8 cellular contexts compared by ENCODE assay signal in genomic region chr1:204418174-204419063, GRCh38. TPM values are rescaled to one million over a fixed set of nuclear protein-coding genes. Genes with fewer than 3 reads are reported as not detected.
DNase-seq lines count a peak whose midpoint lies in the region; ATAC-seq, FAIRE-seq and TF ChIP-seq lines count a peak whose summit lies in the region.

No MANE protein-coding gene starts in this region.

- H3K36me3 ChIP-seq in WERI-Rb-1 (no peaks in the 10 kb centered on the region), kidney (ENCODE audit: control insufficient read depth in 1 of 2, insufficient read depth in 2 of 2, low read length in 2 of 2) (no peaks in the 10 kb centered on the region)

- H3K27me3 ChIP-seq in WERI-Rb-1 (ENCODE audit: insufficient read depth, low read depth, severe bottlenecking), result no peaks in the 10 kb centered on the region

- H3K4me3 ChIP-seq in WERI-Rb-1 (ENCODE audit: low read depth, low read length) (no peak overlapping the region), kidney (ENCODE audit: low read length in 2 of 2) (no peak overlapping the region)

- H3K27ac Mint-ChIP-seq in activated T-cell treated with anti-CD3 and anti-CD28 coated beads, Interleukin-2, amount 50 U/mL, for 72 hours, result peak overlapping the region; percentile 21
- peak overlapping the region; percentile 91 for H3K27ac Mint-ChIP-seq in type B pancreatic cell

- H3K36me3 Mint-ChIP-seq in activated T-cell treated with anti-CD3 and anti-CD28 coated beads, Interleukin-2, amount 50 U/mL, for 72 hours (ENCODE audit: insufficient read depth in 2 of 2), result no peaks in the 10 kb centered on the region
- H3K36me3 Mint-ChIP-seq in type B pancreatic cell, result peaks cover 12% of the 10 kb centered on the region

- TF ChIP-seq CTCF in WERI-Rb-1 (IDR thresholded peaks at IDR 0.05; ENCODE audit: low read depth, low read length) (no peak), kidney (IDR thresholded peaks at IDR 0.05; ENCODE audit: borderline replicate concordance, extremely low read depth, insufficient read depth) (no peak), type B pancreatic cell (conservative IDR thresholded peaks at IDR 0.05) (no peak)

- H3K4me3 Mint-ChIP-seq in activated T-cell treated with anti-CD3 and anti-CD28 coated beads, Interleukin-2, amount 50 U/mL, for 72 hours, result peak overlapping the region; percentile 49 to 72
- peak overlapping the region; percentile 63 for H3K4me3 Mint-ChIP-seq in type B pancreatic cell

- peak overlapping the region in 1 of 2 donors; percentile 41 for H3K9ac ChIP-seq in kidney (ENCODE audit: low read length in 2 of 2)

- H3K9me3 Mint-ChIP-seq in activated T-cell treated with anti-CD3 and anti-CD28 coated beads, Interleukin-2, amount 50 U/mL, for 72 hours, result no peaks in the 10 kb centered on the region
- H3K9me3 Mint-ChIP-seq in type B pancreatic cell, result no peaks in the 10 kb centered on the region

- FAIRE-seq in kidney (lab: Jason Lieb, UNC), result no peak

- H3K9me3 ChIP-seq in WERI-Rb-1 (ENCODE audit: severe bottlenecking), result no peaks in the 10 kb centered on the region
- no peaks in the 10 kb centered on the region for H3K9me3 ChIP-seq in kidney (ENCODE audit: control insufficient read depth in 1 of 2, low read length in 2 of 2)

- peaks cover 12 to 21% of the 10 kb centered on the region in 2 donors for H3K4me1 ChIP-seq in kidney (ENCODE audit: control insufficient read depth in 1 of 2, insufficient read depth in 1 of 2, low read depth in 1 of 2, low read length in 2 of 2)

- H3K27me3 Mint-ChIP-seq in activated T-cell treated with anti-CD3 and anti-CD28 coated beads, Interleukin-2, amount 50 U/mL, for 72 hours (ENCODE audit: low read depth), result no peaks in the 10 kb centered on the region
- H3K27me3 Mint-ChIP-seq in type B pancreatic cell, result no peaks in the 10 kb centered on the region

- intact Hi-C loops in kidney (cut with DNase I), result no loop called here

- H3K27ac ChIP-seq in WERI-Rb-1, result no peak overlapping the region
- peak overlapping the region; percentile 76 to 85 for H3K27ac ChIP-seq in kidney (ENCODE audit: low read depth in 2 of 2, low read length in 2 of 2)

- peaks cover 46% of the 10 kb centered on the region for H3K4me1 Mint-ChIP-seq in activated T-cell treated with anti-CD3 and anti-CD28 coated beads, Interleukin-2, amount 50 U/mL, for 72 hours (ENCODE audit: low read depth)
- H3K4me1 Mint-ChIP-seq in type B pancreatic cell (ENCODE audit: unreplicated experiment), result peaks cover 33% of the 10 kb centered on the region

- ATAC-seq in activated T-cell treated with anti-CD3 and anti-CD28 coated beads, Interleukin-2, amount 50 U/mL, for 72 hours (replicated peaks in 1 of 2), result no peak
- ATAC-seq in HG02610 (IDR thresholded peaks at IDR 0.05; ENCODE audit: unreplicated experiment), result no peak
- no peak for ATAC-seq in HG03139 (IDR thresholded peaks at IDR 0.05; ENCODE audit: unreplicated experiment)

- no peak for DNase-seq in activated T-cell treated with anti-CD3 and anti-CD28 coated beads, Interleukin-2, amount 50 U/mL, for 72 hours
- DNase-seq in activated T-cell treated with anti-CD3 and anti-CD28 coated beads, Interleukin-2, amount 50 U/mL, for 48 hours, result no peak
- DNase-seq in WERI-Rb-1 (peak; percentile 7), kidney (no peak), type B pancreatic cell (ENCODE audit: extremely low spot score, unreplicated experiment) (peak; percentile 36), DMS153 (lab: John Stamatoyannopoulos, UW) (no peak)

RNA-seq across cellular contexts. Expression of gene PPP1R15B, which starts 6.8 kb away (rescaled TPM):
- total RNA-seq in activated T-cell treated with anti-CD3 and anti-CD28 coated beads, Interleukin-2, amount 50 U/mL, for 72 hours, result 10 to 100 TPM; 82.9 to 94.2 TPM
- total RNA-seq in kidney, result 41.6 TPM
- 12.3 TPM for polyA plus RNA-seq in kidney (ENCODE audit: insufficient read depth, low read depth, low replicate concordance)
- 43.3 and 48.9 TPM in 2 replicates for total RNA-seq in type B pancreatic cell (ENCODE audit: low replicate concordance)

RNA-seq across cellular contexts. Expression of gene PLEKHA6, which starts 58.7 kb away (rescaled TPM):
- total RNA-seq in activated T-cell treated with anti-CD3 and anti-CD28 coated beads, Interleukin-2, amount 50 U/mL, for 72 hours, result 1 to 10 TPM in 1 of 2 donors, under 1 TPM in 1; 0.31 to 3.4 TPM
- total RNA-seq in kidney (65.1 TPM), type B pancreatic cell (ENCODE audit: low replicate concordance) (37.8 and 63.1 TPM in 2 replicates)
- polyA plus RNA-seq in kidney (ENCODE audit: insufficient read depth, low read depth, low replicate concordance), result 17.5 TPM

Comparison
In these comparisons a context has a peak if more than half of its experiments do, and no peak if none do; other contexts are left out.
1. DNase-seq: peak in WERI-Rb-1 (single experiment) and type B pancreatic cell (single experiment); none in activated T-cell treated with anti-CD3 and anti-CD28 coated beads, Interleukin-2, amount 50 U/mL, for 72 hours (0 of 2), activated T-cell treated with anti-CD3 and anti-CD28 coated beads, Interleukin-2, amount 50 U/mL, for 48 hours (0 of 2), kidney (single experiment) and DMS153 (single experiment).